ENCODE assay signal across 8 cellular contexts in genomic region chr16:11256657-11257130, GRCh38. TPM values are rescaled to one million over a fixed set of nuclear protein-coding genes. Genes with fewer than 3 reads are reported as not detected.
DNase-seq lines count a peak whose midpoint lies in the region; ATAC-seq and TF ChIP-seq lines count a peak whose summit lies in the region.

No MANE protein-coding gene starts in this region.

- DNase-seq in DMS114 treated with DMSO at 0.1 percent for 48 hours (lab: John Stamatoyannopoulos, UW; ENCODE audit: unreplicated experiment) (peak; percentile 14), NCI-H345 (lab: John Stamatoyannopoulos, UW) (peak; percentile 50), amniotic stem cell (lab: John Stamatoyannopoulos, UW) (peak; percentile 9), right atrium auricular region (ENCODE audit: low spot score) (no peak), retinal pigment epithelial cell (ENCODE audit: low read depth) (no peak), T1000 (lab: John Stamatoyannopoulos, UW) (no peak)

- no peaks in the 10 kb centered on the region for H3K27me3 ChIP-seq in right atrium auricular region

- H3K4me1 ChIP-seq in right atrium auricular region: peaks cover 0 to 32% of the 10 kb centered on the region in 2 donors

- no peaks in the 10 kb centered on the region for H3K9me3 ChIP-seq in right atrium auricular region

- TF ChIP-seq CTCF in right atrium auricular region (IDR thresholded peaks at IDR 0.05) (no peak), retinal pigment epithelial cell (conservative IDR thresholded peaks at IDR 0.05; ENCODE audit: low read depth, low read length) (no peak)

- ATAC-seq in HG02852 (IDR thresholded peaks at IDR 0.05; ENCODE audit: unreplicated experiment) (no peak), GM21576 (IDR thresholded peaks at IDR 0.05; ENCODE audit: unreplicated experiment) (no peak)

- H3K4me3 ChIP-seq in right atrium auricular region (peak overlapping the region; percentile 64 to 72), retinal pigment epithelial cell (ENCODE audit: low read length) (peak overlapping the region; percentile 83)

- H3K27ac ChIP-seq in right atrium auricular region: peak overlapping the region; percentile 92 to 94

- H3K36me3 ChIP-seq in right atrium auricular region: no peaks in the 10 kb centered on the region

RNA-seq across cellular contexts. Expression of gene SOCS1, which starts 0.7 kb away (rescaled TPM):
- 1 to 10 TPM; 4.7 to 5.5 TPM for total RNA-seq in right atrium auricular region

RNA-seq across cellular contexts. Expression of gene TNP2, which starts 12.4 kb away (rescaled TPM):
- not detected for total RNA-seq in right atrium auricular region

RNA-seq across cellular contexts. Expression of gene PRM3, which starts 16.7 kb away (rescaled TPM):
- total RNA-seq in right atrium auricular region: not detected

RNA-seq across cellular contexts. Expression of gene PRM2, which starts 19.6 kb away (rescaled TPM):
- total RNA-seq in right atrium auricular region: not detected

RNA-seq across cellular contexts. Expression of gene PRM1, which starts 24.4 kb away (rescaled TPM):
- not detected for total RNA-seq in right atrium auricular region

Comparison
In these comparisons a context has a peak if more than half of its experiments do, and no peak if none do; other contexts are left out.
1. DNase-seq: peak in DMS114 treated with DMSO at 0.1 percent for 48 hours (single experiment), NCI-H345 (single experiment) and amniotic stem cell (single experiment); none in right atrium auricular region (single experiment), retinal pigment epithelial cell (single experiment) and T1000 (single experiment).